In genomic region chr4:109990307-109991257, GRCh38 we compare ENCODE assay signal across 10 cellular contexts.
A peak's percentile ranks its signal among the peaks of the same experiment; 100 is the strongest.
DNase-seq lines count a peak whose midpoint lies in the region; ATAC-seq and TF ChIP-seq lines count a peak whose summit lies in the region.
"Had no signal": no experiment of that assay in that cellular context is flagged by ENCODE, and none has a peak within 500 bp of the region (broad histone marks: within the 10 kb centered on the region; RNA-seq: fewer than 3 reads in every experiment).

No MANE protein-coding gene starts in this region.

- CTCF ChIA-PET in WTC11 (lab: Charles Lee) = interaction anchor here (1.3 kb wide), 1 partner anchor 13 kb away, joined by 3 read pairs; no protein-coding TSS in a partner anchor

- POLR2A ChIA-PET in WTC11 (lab: Charles Lee) = no interaction called here

- H3K27me3 ChIP-seq in gastrocnemius medialis = no peaks in the 10 kb centered on the region

- H3K27me3 Mint-ChIP-seq in WTC11 (ENCODE audit: low read depth) = no peaks in the 10 kb centered on the region
- H3K27me3 Mint-ChIP-seq: brain had no signal

- H3K4me1 Mint-ChIP-seq in WTC11 = no peaks in the 10 kb centered on the region

- intact Hi-C loops in gastrocnemius medialis (cut with DNase I; ENCODE audit: low total_unique reads) = no loop called here

- in situ Hi-C loops in gastrocnemius medialis (cut with MboI; ENCODE audit: low sequenced_read_pairs in 4 of 4) = loop anchor here in 2 of 4 donors (25.0 kb wide), 1 partner anchor 578 kb away; no protein-coding TSS in a partner anchor

- no peak overlapping the region for H3K27ac ChIP-seq in gastrocnemius medialis

- no peaks in the 10 kb centered on the region for H3K9me3 ChIP-seq in gastrocnemius medialis

- TF ChIP-seq CTCF in GM12864 (IDR thresholded peaks at IDR 0.05; ENCODE audit: low read depth, low read length, missing control alignments) = no peak
- TF ChIP-seq CTCF in WTC11 (IDR thresholded peaks at IDR 0.05) = no peak
- TF ChIP-seq CTCF in gastrocnemius medialis (IDR thresholded peaks at IDR 0.05 in 4 of 5, conservative IDR thresholded peaks at IDR 0.05 in 1 of 5) = no peak

- peaks cover 0 to 21% of the 10 kb centered on the region in 2 donors for H3K36me3 ChIP-seq in gastrocnemius medialis

- H3K27ac Mint-ChIP-seq in WTC11 = no peak overlapping the region

- DNase-seq in GM12864 (ENCODE audit: low read depth) = peak; percentile 82
- no peak for DNase-seq in WTC11 (ENCODE audit: low spot score)
- DNase-seq in activated CD4-positive, alpha-beta T cell treated with anti-CD3 and anti-CD28 coated beads for 48 hours = no peak
- no peak for DNase-seq in NCI-H1436 treated with DMSO at 0.1 percent for 48 hours (lab: John Stamatoyannopoulos, UW)
- DNase-seq in COR-L47 (lab: John Stamatoyannopoulos, UW) = no peak
- DNase-seq in gastrocnemius medialis = no peak
- DNase-seq: KG1 had no signal

- H3K36me3 Mint-ChIP-seq in WTC11 = no peaks in the 10 kb centered on the region
- H3K36me3 Mint-ChIP-seq: brain had no signal

- TF ChIP-seq POLR2A in gastrocnemius medialis (IDR thresholded peaks at IDR 0.05) = no peak

- H3K9me3 Mint-ChIP-seq in WTC11 = no peaks in the 10 kb centered on the region
- H3K9me3 Mint-ChIP-seq: brain had no signal

- peaks cover 9 to 10% of the 10 kb centered on the region in 2 donors for H3K4me1 ChIP-seq in gastrocnemius medialis

- ATAC-seq in GM21360 (IDR thresholded peaks at IDR 0.05; ENCODE audit: unreplicated experiment) = peak; percentile 81
- peak; percentile 81 for ATAC-seq in HG03175 (IDR thresholded peaks at IDR 0.05; ENCODE audit: unreplicated experiment)
- no peak for ATAC-seq in WTC11
- no peak for ATAC-seq in gastrocnemius medialis

- H3K4me3 Mint-ChIP-seq in WTC11 = no peak overlapping the region
- H3K4me3 Mint-ChIP-seq: brain had no signal

- H3K4me3 ChIP-seq in GM12864 (ENCODE audit: low read depth, low read length) (no peak overlapping the region), gastrocnemius medialis (no peak overlapping the region)

TF ChIP-seq in WTC11, 78 proteins besides CTCF, POLR2A, EP300 and RAD21:
- no peak for TF ChIP-seq ZNF281 (CRISPR knock-in tag; IDR thresholded peaks at IDR 0.05)
- TF ChIP-seq MXD4 (CRISPR knock-in tag; IDR thresholded peaks at IDR 0.05; ENCODE audit: borderline replicate concordance) = no peak
- TF ChIP-seq HMGA2 (CRISPR knock-in tag; IDR thresholded peaks at IDR 0.05) = peak; percentile 78
- TF ChIP-seq ZNF232 (CRISPR knock-in tag; IDR thresholded peaks at IDR 0.05) = no peak
- no peak for TF ChIP-seq NFE2L1 (CRISPR knock-in tag; IDR thresholded peaks at IDR 0.05)
- no peak for TF ChIP-seq ZNF219 (CRISPR knock-in tag; IDR thresholded peaks at IDR 0.05; ENCODE audit: borderline replicate concordance)
- no peak for TF ChIP-seq ATF6 (CRISPR knock-in tag; IDR thresholded peaks at IDR 0.05)
TF ChIP-seq in WTC11: peak in this region for 1.

Comparison
In these comparisons a context has a peak if more than half of its experiments do, and no peak if none do; other contexts are left out.
1. ATAC-seq: peak in GM21360 (single experiment) and HG03175 (single experiment); none in WTC11 (single experiment) and gastrocnemius medialis (0 of 2).